3 cellular contexts compared by ENCODE assay signal in genomic region chr6:158339197-158339596, GRCh38.
TF ChIP-seq lines count a peak whose summit lies in the region.
"Not testable (repeated sequence)": the region's sequence is repeated elsewhere in the genome, so short reads cannot be mapped to it uniquely, and the experiment has no call there.

No MANE protein-coding gene starts in this region.

TF ChIP-seq in WTC11, 78 proteins besides CTCF, POLR2A, EP300 and RAD21:
- TF ChIP-seq USF2 (CRISPR knock-in tag; IDR thresholded peaks at IDR 0.05): peak; percentile 64
- peak; percentile 52; the same call in 1 of the 2 replicates for TF ChIP-seq FOXP4 (CRISPR knock-in tag; IDR thresholded peaks at IDR 0.05)
- TF ChIP-seq ESRRA (CRISPR knock-in tag; IDR thresholded peaks at IDR 0.05; ENCODE audit: borderline replicate concordance): peak; percentile 67; the same call in 1 of the 2 replicates
- TF ChIP-seq FOXK1 (CRISPR knock-in tag; IDR thresholded peaks at IDR 0.05): peak; percentile 66
- peak; percentile 84; the same call in 1 of the 2 replicates for TF ChIP-seq TEAD1 (CRISPR knock-in tag; IDR thresholded peaks at IDR 0.05)
- TF ChIP-seq GABPB1 (CRISPR knock-in tag; IDR thresholded peaks at IDR 0.05): 0 out of 2 replicates have a peak, but pooled peaks have one; percentile 20

TF ChIP-seq in H1, 55 proteins besides CTCF, POLR2A, EP300 and RAD21:
- TF ChIP-seq JUND (IDR thresholded peaks at IDR 0.05; ENCODE audit: low read length) (peak; percentile 43; the same call in 1 of the 2 replicates), NANOG (IDR thresholded peaks at IDR 0.05; ENCODE audit: insufficient read depth, low read depth, low read length, poor library complexity, severe bottlenecking) (peak; percentile 90), SP1 (IDR thresholded peaks at IDR 0.05; ENCODE audit: low read depth, low read length) (peak; percentile 93), CEBPB (IDR thresholded peaks at IDR 0.05; ENCODE audit: low read depth, low read length) (peak; percentile 78), BCL11A (IDR thresholded peaks at IDR 0.05; ENCODE audit: low read depth in 2 of 2, low read length in 2 of 2) (peak; percentile 62 to 82), TCF12 (IDR thresholded peaks at IDR 0.05; ENCODE audit: low read depth, low read length) (peak; percentile 83), ATF2 (IDR thresholded peaks at IDR 0.05; ENCODE audit: low read length) (peak; percentile 81), TEAD4 (IDR thresholded peaks at IDR 0.05; ENCODE audit: low read depth, low read length) (peak; percentile 93), POLR2AphosphoS5 (IDR thresholded peaks at IDR 0.05; ENCODE audit: low read depth, low read length) (0 out of 2 replicates have a peak, but pooled peaks have one; percentile 32), RXRA (IDR thresholded peaks at IDR 0.05; ENCODE audit: insufficient read depth, low read depth, low read length) (peak; percentile 92), YY1 (IDR thresholded peaks at IDR 0.05; ENCODE audit: low read depth, low read length) (peak; percentile 77), ASH2L (IDR thresholded peaks at IDR 0.05; ENCODE audit: low read length) (peak; percentile 10), CHD2 (IDR thresholded peaks at IDR 0.05; ENCODE audit: low read length) (0 out of 2 replicates have a peak, but pooled peaks have one; percentile 40)

TF ChIP-seq in HepG2, 621 proteins besides CTCF, POLR2A, EP300 and RAD21 (continues in another document):
- TF ChIP-seq ZNF281 (CRISPR knock-in tag; IDR thresholded peaks at IDR 0.05; ENCODE audit: borderline replicate concordance) (peak; percentile 12; the same call in 1 of the 2 replicates), ZBTB26 (CRISPR knock-in tag; IDR thresholded peaks at IDR 0.05; ENCODE audit: borderline replicate concordance) (peak; percentile 98), HHEX (CRISPR knock-in tag; IDR thresholded peaks at IDR 0.05) (peak; percentile 74), BCL6 (CRISPR knock-in tag; IDR thresholded peaks at IDR 0.05) (peak; percentile 77; the same call in 1 of the 2 replicates), ZMYM2 (CRISPR knock-in tag; IDR thresholded peaks at IDR 0.05) (peak; percentile 70; the same call in 1 of the 2 replicates), PPARG (CRISPR knock-in tag; conservative IDR thresholded peaks at IDR 0.05) (peak; percentile 72), TFE3 (CRISPR knock-in tag; IDR thresholded peaks at IDR 0.05) (peak; percentile 92), ZNF609 (CRISPR knock-in tag; IDR thresholded peaks at IDR 0.05; ENCODE audit: borderline replicate concordance) (peak; percentile 47; the same call in 1 of the 2 replicates), ZNF574 (CRISPR knock-in tag; IDR thresholded peaks at IDR 0.05) (peak; percentile 55; the same call in 1 of the 2 replicates), ZMYM4 (CRISPR knock-in tag; IDR thresholded peaks at IDR 0.05) (peak; percentile 93), CBX5 (CRISPR knock-in tag; IDR thresholded peaks at IDR 0.05; ENCODE audit: borderline replicate concordance) (0 out of 2 replicates have a peak, but pooled peaks have one; percentile 26), ZNF503 (CRISPR knock-in tag; IDR thresholded peaks at IDR 0.05) (peak; percentile 24; the same call in 1 of the 2 replicates), ZBTB20 (CRISPR knock-in tag; IDR thresholded peaks at IDR 0.05; ENCODE audit: borderline replicate concordance, low read depth) (0 out of 2 replicates have a peak, but pooled peaks have one; percentile 53), ZNF614 (CRISPR knock-in tag; IDR thresholded peaks at IDR 0.05; ENCODE audit: borderline replicate concordance) (peak; percentile 15; the same call in 1 of the 2 replicates), ZNF292 (CRISPR knock-in tag; IDR thresholded peaks at IDR 0.05; ENCODE audit: borderline replicate concordance, low read depth) (peak; percentile 80; the same call in 1 of the 2 replicates), FOXA1 (CRISPR knock-in tag; IDR thresholded peaks at IDR 0.05) (peak; percentile 67), FOSL2 (CRISPR knock-in tag; IDR thresholded peaks at IDR 0.05) (peak; percentile 47; the same call in 1 of the 2 replicates), SSRP1 (CRISPR knock-in tag; IDR thresholded peaks at IDR 0.05) (peak; percentile 7; the same call in 1 of the 2 replicates), HNF1A (IDR thresholded peaks at IDR 0.05; ENCODE audit: low read depth) (0 out of 2 replicates have a peak, but pooled peaks have one; percentile 42), HNF1A (CRISPR knock-in tag; IDR thresholded peaks at IDR 0.05; ENCODE audit: borderline replicate concordance) (peak; percentile 84; the same call in 1 of the 2 replicates), YEATS4 (CRISPR knock-in tag; IDR thresholded peaks at IDR 0.05; ENCODE audit: borderline replicate concordance) (peak; percentile 32; the same call in 1 of the 2 replicates)
- not testable (repeated sequence) for TF ChIP-seq FOXA1 (IDR thresholded peaks at IDR 0.05)
